In the genomic region with DNA sequence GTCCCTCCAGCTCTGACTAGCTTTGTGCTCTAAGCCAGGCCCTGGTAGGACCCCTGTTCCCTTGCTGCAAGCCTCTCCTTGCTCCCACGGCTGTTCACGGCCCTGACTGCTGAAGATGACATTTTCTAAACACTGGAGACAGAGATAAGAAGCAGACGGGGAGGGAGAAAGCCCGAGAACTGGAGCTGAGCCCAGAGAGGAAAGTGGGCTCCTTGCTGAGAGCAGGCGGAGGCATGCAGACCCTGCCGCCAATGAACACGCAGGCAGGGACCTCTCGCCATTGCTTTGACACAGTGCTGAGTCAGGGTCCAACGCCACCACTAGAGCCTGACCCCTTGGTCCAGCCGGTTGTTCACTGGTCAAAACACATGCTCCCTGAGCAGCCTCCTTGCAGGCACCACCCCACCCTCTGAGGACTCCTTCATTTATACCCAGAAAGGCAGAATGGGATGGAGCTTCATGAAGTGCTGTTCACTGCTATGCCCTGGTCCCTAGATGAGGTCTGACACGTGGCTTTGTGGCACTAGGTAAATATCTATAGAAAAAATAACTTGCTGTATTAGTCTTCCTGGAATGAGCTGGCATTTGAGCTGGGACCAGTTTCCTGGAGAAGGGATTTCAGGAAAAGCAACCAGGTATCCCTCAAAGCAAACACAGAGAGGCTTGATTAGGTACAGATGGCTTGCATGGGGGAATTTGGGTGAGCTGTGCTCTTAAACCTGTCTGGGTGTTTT, we compare ENCODE assay signal across 1 cellular context.
A peak's percentile ranks its signal among the peaks of the same experiment; 100 is the strongest.
TF ChIP-seq lines count a peak whose summit lies in the region.

No MANE protein-coding gene starts in this region.

TF ChIP-seq in SK-N-SH, 30 proteins besides CTCF, POLR2A, EP300 and RAD21 (continued from another document):
- TF ChIP-seq, protein P1, sequence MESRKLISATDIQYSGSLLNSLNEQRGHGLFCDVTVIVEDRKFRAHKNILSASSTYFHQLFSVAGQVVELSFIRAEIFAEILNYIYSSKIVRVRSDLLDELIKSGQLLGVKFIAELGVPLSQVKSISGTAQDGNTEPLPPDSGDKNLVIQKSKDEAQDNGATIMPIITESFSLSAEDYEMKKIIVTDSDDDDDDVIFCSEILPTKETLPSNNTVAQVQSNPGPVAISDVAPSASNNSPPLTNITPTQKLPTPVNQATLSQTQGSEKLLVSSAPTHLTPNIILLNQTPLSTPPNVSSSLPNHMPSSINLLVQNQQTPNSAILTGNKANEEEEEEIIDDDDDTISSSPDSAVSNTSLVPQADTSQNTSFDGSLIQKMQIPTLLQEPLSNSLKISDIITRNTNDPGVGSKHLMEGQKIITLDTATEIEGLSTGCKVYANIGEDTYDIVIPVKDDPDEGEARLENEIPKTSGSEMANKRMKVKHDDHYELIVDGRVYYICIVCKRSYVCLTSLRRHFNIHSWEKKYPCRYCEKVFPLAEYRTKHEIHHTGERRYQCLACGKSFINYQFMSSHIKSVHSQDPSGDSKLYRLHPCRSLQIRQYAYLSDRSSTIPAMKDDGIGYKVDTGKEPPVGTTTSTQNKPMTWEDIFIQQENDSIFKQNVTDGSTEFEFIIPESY (IDR thresholded peaks at IDR 0.05; ENCODE audit: borderline replicate concordance, low read depth), result no peak
- TF ChIP-seq TAF1 (IDR thresholded peaks at IDR 0.05; ENCODE audit: borderline replicate concordance, low read depth, low read length), result no peak
- no peak for TF ChIP-seq RFX5 (IDR thresholded peaks at IDR 0.05; ENCODE audit: low read length)
- TF ChIP-seq, protein P2, sequence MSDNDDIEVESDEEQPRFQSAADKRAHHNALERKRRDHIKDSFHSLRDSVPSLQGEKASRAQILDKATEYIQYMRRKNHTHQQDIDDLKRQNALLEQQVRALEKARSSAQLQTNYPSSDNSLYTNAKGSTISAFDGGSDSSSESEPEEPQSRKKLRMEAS (IDR thresholded peaks at IDR 0.05; ENCODE audit: low read depth), result peak; percentile 73
- TF ChIP-seq MXI1 (IDR thresholded peaks at IDR 0.05; ENCODE audit: low read depth, low read length), result no peak
- TF ChIP-seq, protein P3, sequence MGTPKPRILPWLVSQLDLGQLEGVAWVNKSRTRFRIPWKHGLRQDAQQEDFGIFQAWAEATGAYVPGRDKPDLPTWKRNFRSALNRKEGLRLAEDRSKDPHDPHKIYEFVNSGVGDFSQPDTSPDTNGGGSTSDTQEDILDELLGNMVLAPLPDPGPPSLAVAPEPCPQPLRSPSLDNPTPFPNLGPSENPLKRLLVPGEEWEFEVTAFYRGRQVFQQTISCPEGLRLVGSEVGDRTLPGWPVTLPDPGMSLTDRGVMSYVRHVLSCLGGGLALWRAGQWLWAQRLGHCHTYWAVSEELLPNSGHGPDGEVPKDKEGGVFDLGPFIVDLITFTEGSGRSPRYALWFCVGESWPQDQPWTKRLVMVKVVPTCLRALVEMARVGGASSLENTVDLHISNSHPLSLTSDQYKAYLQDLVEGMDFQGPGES (IDR thresholded peaks at IDR 0.05; ENCODE audit: low read depth, low read length), result no peak
- TF ChIP-seq JUND (IDR thresholded peaks at IDR 0.05), result no peak; the same call in 1 of the 2 replicates
- TF ChIP-seq, protein P4, sequence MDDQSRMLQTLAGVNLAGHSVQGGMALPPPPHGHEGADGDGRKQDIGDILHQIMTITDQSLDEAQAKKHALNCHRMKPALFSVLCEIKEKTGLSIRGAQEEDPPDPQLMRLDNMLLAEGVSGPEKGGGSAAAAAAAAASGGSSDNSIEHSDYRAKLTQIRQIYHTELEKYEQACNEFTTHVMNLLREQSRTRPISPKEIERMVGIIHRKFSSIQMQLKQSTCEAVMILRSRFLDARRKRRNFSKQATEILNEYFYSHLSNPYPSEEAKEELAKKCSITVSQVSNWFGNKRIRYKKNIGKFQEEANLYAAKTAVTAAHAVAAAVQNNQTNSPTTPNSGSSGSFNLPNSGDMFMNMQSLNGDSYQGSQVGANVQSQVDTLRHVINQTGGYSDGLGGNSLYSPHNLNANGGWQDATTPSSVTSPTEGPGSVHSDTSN (IDR thresholded peaks at IDR 0.05), result peak; percentile 91
- TF ChIP-seq RCOR1 (IDR thresholded peaks at IDR 0.05; ENCODE audit: low read length), result 0 out of 2 replicates have a peak, but pooled peaks have one; percentile 22
- TF ChIP-seq, protein P5, sequence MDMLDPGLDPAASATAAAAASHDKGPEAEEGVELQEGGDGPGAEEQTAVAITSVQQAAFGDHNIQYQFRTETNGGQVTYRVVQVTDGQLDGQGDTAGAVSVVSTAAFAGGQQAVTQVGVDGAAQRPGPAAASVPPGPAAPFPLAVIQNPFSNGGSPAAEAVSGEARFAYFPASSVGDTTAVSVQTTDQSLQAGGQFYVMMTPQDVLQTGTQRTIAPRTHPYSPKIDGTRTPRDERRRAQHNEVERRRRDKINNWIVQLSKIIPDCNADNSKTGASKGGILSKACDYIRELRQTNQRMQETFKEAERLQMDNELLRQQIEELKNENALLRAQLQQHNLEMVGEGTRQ (IDR thresholded peaks at IDR 0.05; ENCODE audit: borderline replicate concordance, low read depth, low read length), result no peak
- TF ChIP-seq EZH2phosphoT487 (IDR thresholded peaks at IDR 0.05; ENCODE audit: borderline replicate concordance, low read depth), result no peak
- TF ChIP-seq POLR2AphosphoS5 (IDR thresholded peaks at IDR 0.05; ENCODE audit: low read depth, low read length), result peak; percentile 55
- peak; percentile 31; the same call in 1 of the 2 replicates for TF ChIP-seq FOSL2 (IDR thresholded peaks at IDR 0.05; ENCODE audit: borderline replicate concordance, low read depth)
- TF ChIP-seq GATA2 (CRISPR knock-in tag; IDR thresholded peaks at IDR 0.05), result peak; percentile 43; the same call in 1 of the 2 replicates
- peak; percentile 64; the same call in 1 of the 2 replicates for TF ChIP-seq YY1 (IDR thresholded peaks at IDR 0.05; ENCODE audit: low read depth)
- TF ChIP-seq, protein P6, sequence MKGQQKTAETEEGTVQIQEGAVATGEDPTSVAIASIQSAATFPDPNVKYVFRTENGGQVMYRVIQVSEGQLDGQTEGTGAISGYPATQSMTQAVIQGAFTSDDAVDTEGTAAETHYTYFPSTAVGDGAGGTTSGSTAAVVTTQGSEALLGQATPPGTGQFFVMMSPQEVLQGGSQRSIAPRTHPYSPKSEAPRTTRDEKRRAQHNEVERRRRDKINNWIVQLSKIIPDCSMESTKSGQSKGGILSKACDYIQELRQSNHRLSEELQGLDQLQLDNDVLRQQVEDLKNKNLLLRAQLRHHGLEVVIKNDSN (IDR thresholded peaks at IDR 0.05; ENCODE audit: borderline replicate concordance, low read depth), result no peak
- no peak for TF ChIP-seq CHD2 (IDR thresholded peaks at IDR 0.05; ENCODE audit: low read length, partially characterized antibody)
- no peak for TF ChIP-seq NRF1 (IDR thresholded peaks at IDR 0.05; ENCODE audit: low read depth, low read length)
- peak; percentile 90 for TF ChIP-seq NFIC (IDR thresholded peaks at IDR 0.05; ENCODE audit: borderline replicate concordance)
- TF ChIP-seq MEF2A (IDR thresholded peaks at IDR 0.05; ENCODE audit: borderline replicate concordance, low read depth), result no peak
- no peak for TF ChIP-seq SMC3 (IDR thresholded peaks at IDR 0.05; ENCODE audit: low read depth, low read length)
- TF ChIP-seq TCF12 (IDR thresholded peaks at IDR 0.05), result peak; percentile 90
- TF ChIP-seq RXRA (IDR thresholded peaks at IDR 0.05; ENCODE audit: borderline replicate concordance, low read depth), result no peak
- TF ChIP-seq FOXM1 (IDR thresholded peaks at IDR 0.05; ENCODE audit: low read depth), result no peak
